ENCODE assay signal across 8 cellular contexts in the genomic region with DNA sequence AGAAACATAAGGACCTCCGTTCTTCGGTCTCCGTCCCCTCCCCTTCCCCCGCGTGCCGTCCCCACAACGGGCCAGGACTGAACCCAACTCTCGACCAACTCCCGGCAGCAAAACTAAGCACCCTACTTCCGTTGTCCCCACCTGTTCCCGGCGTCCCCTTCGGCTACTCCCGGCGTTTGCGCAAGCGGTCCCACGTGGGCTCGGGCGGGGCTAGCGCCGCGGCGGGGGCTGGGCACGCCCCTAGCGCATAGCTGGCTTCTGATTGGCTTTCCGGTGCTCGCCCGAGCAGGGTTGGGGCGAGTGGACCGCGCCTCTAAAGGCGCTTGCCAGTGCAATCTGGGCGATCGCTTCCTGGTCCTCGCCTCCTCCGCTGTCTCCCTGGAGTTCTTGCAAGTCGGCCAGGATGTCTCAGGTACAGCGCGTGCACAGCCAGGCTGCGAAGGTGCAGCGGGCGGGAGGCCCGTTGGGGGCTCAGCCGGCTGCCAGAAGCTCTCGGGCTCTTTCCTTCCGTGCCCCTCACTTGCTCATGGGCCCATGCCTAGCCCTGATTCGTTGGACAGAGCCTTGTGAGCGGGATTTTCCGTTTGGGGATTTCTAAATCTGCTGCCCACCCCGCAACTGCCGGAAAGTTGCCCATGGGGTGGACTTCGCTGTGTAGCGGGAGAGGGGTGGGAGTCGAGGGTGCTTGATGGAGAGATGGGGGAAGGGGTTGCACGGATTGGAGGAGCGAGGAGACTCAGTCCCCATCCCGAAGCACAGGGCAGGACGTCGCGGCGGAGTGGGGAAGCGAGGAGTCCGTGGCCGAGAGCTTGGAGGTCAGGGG. TPM values are rescaled to one million over a fixed set of nuclear protein-coding genes. Genes with fewer than 3 reads are reported as not detected.
A peak's percentile ranks its signal among the peaks of the same experiment; 100 is the strongest.
DNase-seq lines count a peak whose midpoint lies in the region; ATAC-seq lines count a peak whose summit lies in the region.

TSS of gene C2orf76 (minus strand) at position 186 of the 823 bp plus-strand sequence. CDS start 26,875 bp downstream, outside the sequence.
TSS of gene DBI (plus strand) at position 329 of the 823 bp plus-strand sequence. CDS start at position 404, 75 bp downstream.

- H3K4me1 ChIP-seq in NT2/D1 (ENCODE audit: insufficient read depth, insufficient read length) (peaks cover 3% of the 10 kb centered on the region), mesodermal cell (ENCODE audit: control insufficient read depth, insufficient read depth, low read length, poor library complexity, severe bottlenecking) (no peaks in the 10 kb centered on the region)

- peak; percentile 92 for DNase-seq in COR-L47 (lab: John Stamatoyannopoulos, UW)
- peak in 75 of 76 experiments; percentile 40 to 94 (median 87) for DNase-seq in HUDEP-2 (lab: John Stamatoyannopoulos, UW; ENCODE audit: unreplicated experiment in 76 of 76)
- peak; percentile 95 for DNase-seq in NT2/D1 (ENCODE audit: low read depth, low spot score)
- peak; percentile 70 for DNase-seq in activated CD8-positive, alpha-beta memory T cell treated with anti-CD3 and anti-CD28 coated beads, Interleukin-2, amount 50 U/mL, for 24 hours (ENCODE audit: extremely low read depth)
- DNase-seq in stimulated activated CD8-positive, alpha-beta memory T cell treated with anti-CD3 and anti-CD28 coated beads, Interleukin-15, amount 100 ng/mL, for 4 hours (ENCODE audit: low read depth in 2 of 2), result peak; percentile 83 to 88

- H3K27me3 ChIP-seq in NT2/D1 (ENCODE audit: insufficient read depth, insufficient read length), result no peaks in the 10 kb centered on the region

- ATAC-seq in GM21381 (IDR thresholded peaks at IDR 0.05; ENCODE audit: unreplicated experiment), result peak; percentile 91

- no peaks in the 10 kb centered on the region for H3K9me3 ChIP-seq in NT2/D1 (ENCODE audit: insufficient read depth, low read length)
- H3K9me3 ChIP-seq in mesodermal cell (ENCODE audit: control insufficient read depth, low read length), result no peaks in the 10 kb centered on the region

- H3K4me3 ChIP-seq in NT2/D1 (ENCODE audit: insufficient read length, low read depth), result peak within 1 kb of the TSS; percentile 94
- H3K4me3 ChIP-seq in mesodermal cell (ENCODE audit: extremely low read depth, insufficient read depth, low read length, poor library complexity, severe bottlenecking), result peak within 1 kb of the TSS; percentile 96

- in situ Hi-C loops in endometrial microvascular endothelial cells (cut with HindIII; ENCODE audit: inconsistent ontology term, low pct_unique_long_range_greater_than_20kb, low sequenced_read_pairs), result no loop called here

- H3K27ac ChIP-seq in mesodermal cell (ENCODE audit: low read depth, low read length, severe bottlenecking), result peak within 1 kb of the TSS; percentile 45

- H3K36me3 ChIP-seq in NT2/D1 (ENCODE audit: insufficient read depth, insufficient read length, low read length) (peaks cover 38% of the 10 kb centered on the region), mesodermal cell (ENCODE audit: control insufficient read depth, insufficient read depth, low read length) (peaks cover 40% of the 10 kb centered on the region)

- peak within 1 kb of the TSS; percentile 99 for H3K9ac ChIP-seq in NT2/D1 (ENCODE audit: insufficient read length, low read depth)

- WGBS in mesodermal cell (ENCODE audit: insufficient coverage in 2 of 2), 2 experiments, result 0 to 1% methylated on average over 43 to 59 of the region's 65 CpGs

RNA-seq across cellular contexts. Expression of gene C2orf76, which starts in this region (rescaled TPM):
- total RNA-seq in endometrial microvascular endothelial cells (ENCODE audit: inconsistent ontology term), result 11.4 TPM
- polyA plus RNA-seq in mesodermal cell (2013, experiment 1 of 2), result 14.0 TPM
- polyA plus RNA-seq in mesodermal cell (2013, experiment 2 of 2), result 12.7 TPM

RNA-seq across cellular contexts. Expression of gene DBI, which starts in this region (rescaled TPM):
- 102 TPM for total RNA-seq in endometrial microvascular endothelial cells (ENCODE audit: inconsistent ontology term)
- 302 TPM for polyA plus RNA-seq in mesodermal cell (2013, experiment 1 of 2)
- polyA plus RNA-seq in mesodermal cell (2013, experiment 2 of 2), result 330 TPM

Comparison
In these comparisons a context has a peak if more than half of its experiments do, and no peak if none do; other contexts are left out.
1. Peak in every context shown above with its lines: DNase-seq, ATAC-seq, H3K4me3 ChIP-seq and H3K27ac ChIP-seq.